In the genomic region with DNA sequence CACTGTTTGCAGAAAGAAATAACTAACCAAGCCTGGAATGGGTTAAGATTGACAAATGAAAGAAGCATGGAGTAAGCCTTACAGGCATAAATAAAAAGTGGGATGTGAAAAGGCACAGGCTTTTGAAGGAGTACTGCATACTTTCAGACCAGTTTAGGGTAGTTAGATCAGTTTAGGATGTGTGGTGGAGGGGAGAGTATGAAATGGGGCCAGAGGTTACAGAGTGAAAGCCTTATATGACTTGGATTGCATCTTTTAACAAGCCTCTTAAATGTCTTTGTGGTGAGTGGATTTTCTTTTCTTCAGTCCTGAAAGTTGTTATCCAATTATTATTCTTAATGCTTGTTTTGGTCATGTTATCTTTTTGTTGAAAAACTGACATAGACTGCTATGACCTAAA, we compare ENCODE assay signal across 1 cellular context.
TF ChIP-seq lines count a peak whose summit lies in the region.

No MANE protein-coding gene starts in this region.

TF ChIP-seq in GM23338, 12 proteins besides CTCF, POLR2A, EP300 and RAD21 (continued from another document):
- TF ChIP-seq, protein P1, sequence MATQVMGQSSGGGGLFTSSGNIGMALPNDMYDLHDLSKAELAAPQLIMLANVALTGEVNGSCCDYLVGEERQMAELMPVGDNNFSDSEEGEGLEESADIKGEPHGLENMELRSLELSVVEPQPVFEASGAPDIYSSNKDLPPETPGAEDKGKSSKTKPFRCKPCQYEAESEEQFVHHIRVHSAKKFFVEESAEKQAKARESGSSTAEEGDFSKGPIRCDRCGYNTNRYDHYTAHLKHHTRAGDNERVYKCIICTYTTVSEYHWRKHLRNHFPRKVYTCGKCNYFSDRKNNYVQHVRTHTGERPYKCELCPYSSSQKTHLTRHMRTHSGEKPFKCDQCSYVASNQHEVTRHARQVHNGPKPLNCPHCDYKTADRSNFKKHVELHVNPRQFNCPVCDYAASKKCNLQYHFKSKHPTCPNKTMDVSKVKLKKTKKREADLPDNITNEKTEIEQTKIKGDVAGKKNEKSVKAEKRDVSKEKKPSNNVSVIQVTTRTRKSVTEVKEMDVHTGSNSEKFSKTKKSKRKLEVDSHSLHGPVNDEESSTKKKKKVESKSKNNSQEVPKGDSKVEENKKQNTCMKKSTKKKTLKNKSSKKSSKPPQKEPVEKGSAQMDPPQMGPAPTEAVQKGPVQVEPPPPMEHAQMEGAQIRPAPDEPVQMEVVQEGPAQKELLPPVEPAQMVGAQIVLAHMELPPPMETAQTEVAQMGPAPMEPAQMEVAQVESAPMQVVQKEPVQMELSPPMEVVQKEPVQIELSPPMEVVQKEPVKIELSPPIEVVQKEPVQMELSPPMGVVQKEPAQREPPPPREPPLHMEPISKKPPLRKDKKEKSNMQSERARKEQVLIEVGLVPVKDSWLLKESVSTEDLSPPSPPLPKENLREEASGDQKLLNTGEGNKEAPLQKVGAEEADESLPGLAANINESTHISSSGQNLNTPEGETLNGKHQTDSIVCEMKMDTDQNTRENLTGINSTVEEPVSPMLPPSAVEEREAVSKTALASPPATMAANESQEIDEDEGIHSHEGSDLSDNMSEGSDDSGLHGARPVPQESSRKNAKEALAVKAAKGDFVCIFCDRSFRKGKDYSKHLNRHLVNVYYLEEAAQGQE (IDR thresholded peaks at IDR 0.05; ENCODE audit: unreplicated experiment), result no peak
